ENCODE assay signal across 22 cellular contexts in the genomic region with DNA sequence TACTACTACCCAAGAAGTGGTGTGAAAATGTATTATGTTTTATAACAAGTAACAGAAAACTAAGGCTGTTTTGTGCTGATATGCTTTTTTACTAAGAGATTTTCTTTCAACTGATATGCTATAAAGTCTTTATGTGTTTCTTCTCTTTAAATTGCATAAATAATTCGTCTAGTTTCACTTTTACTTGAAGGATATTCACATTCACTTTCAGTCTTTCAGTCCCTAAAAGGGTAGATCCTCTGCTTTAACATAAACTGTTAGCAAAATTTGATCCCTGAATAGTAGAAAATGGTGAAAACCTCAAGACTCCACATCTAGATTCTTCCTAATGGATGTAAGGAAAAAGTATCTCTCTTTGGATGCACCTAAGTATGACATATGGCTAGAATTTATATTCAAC.
DNase-seq lines count a peak whose midpoint lies in the region; ATAC-seq and TF ChIP-seq lines count a peak whose summit lies in the region.
"Had no signal": no experiment of that assay in that cellular context is flagged by ENCODE, and none has a peak within 500 bp of the region (broad histone marks: within the 10 kb centered on the region; RNA-seq: fewer than 3 reads in every experiment).

No MANE protein-coding gene starts in this region.

- no peak for TF ChIP-seq CTCF in SK-N-SH (IDR thresholded peaks at IDR 0.05)
- no peak for TF ChIP-seq CTCF in CD4-positive, alpha-beta T cell (IDR thresholded peaks at IDR 0.05)

- H3K4me3 Mint-ChIP-seq in T-helper 17 cell, result no peak overlapping the region
- H3K4me3 Mint-ChIP-seq in CD4-positive, alpha-beta T cell, result no peak overlapping the region
- H3K4me3 Mint-ChIP-seq: neural crest cell had no signal

- peaks cover 0 to 5% of the 10 kb centered on the region in 2 experiments; a peak in 1 of 4 replicates for H3K4me1 ChIP-seq in SK-N-SH (ENCODE audit: control insufficient read depth in 1 of 2, insufficient read depth in 2 of 2, low read depth in 1 of 2, low read length in 1 of 2)
- H3K4me1 ChIP-seq in skeletal muscle satellite cell (ENCODE audit: control insufficient read depth, insufficient read depth, low read length), result peaks cover 19% of the 10 kb centered on the region
- H3K4me1 ChIP-seq: BLaER1 had no signal

- no peaks in the 10 kb centered on the region for H3K36me3 ChIP-seq in SK-N-SH (replicated peaks in 1 of 2; ENCODE audit: control insufficient read depth in 1 of 2, insufficient read depth in 2 of 2, low read length in 1 of 2)
- no peaks in the 10 kb centered on the region for H3K36me3 ChIP-seq in skeletal muscle satellite cell (ENCODE audit: insufficient read depth, low read length)
- H3K36me3 ChIP-seq: BLaER1, upper lobe of left lung had no signal

- H3K4me1 Mint-ChIP-seq in T-helper 17 cell, result no peaks in the 10 kb centered on the region
- H3K4me1 Mint-ChIP-seq in CD4-positive, alpha-beta T cell (ENCODE audit: low read depth), result no peaks in the 10 kb centered on the region
- H3K4me1 Mint-ChIP-seq: neural crest cell had no signal

- no peaks in the 10 kb centered on the region for H3K79me2 ChIP-seq in SK-N-SH (ENCODE audit: insufficient read depth)

- no peaks in the 10 kb centered on the region for H3K9me3 Mint-ChIP-seq in CD4-positive, alpha-beta T cell

- H3K27ac ChIP-seq in SK-N-SH (ENCODE audit: low read depth in 2 of 2, low read length in 1 of 2), result peak overlapping the region in 1 of 2 experiments; percentile 30; a peak in 1 of 4 replicates
- no peak overlapping the region for H3K27ac ChIP-seq in CD4-positive, alpha-beta T cell (ENCODE audit: low read depth, low read length)
- H3K27ac ChIP-seq: BLaER1, upper lobe of left lung had no signal

- peak overlapping the region; percentile 85; the same call in 1 of the 2 replicates for H2AFZ ChIP-seq in SK-N-SH (ENCODE audit: low read depth)

- H3K9ac ChIP-seq in SK-N-SH (no peak overlapping the region), skeletal muscle satellite cell (ENCODE audit: low read depth, low read length) (peak overlapping the region; percentile 34)
- H3K9ac ChIP-seq: BLaER1 had no signal

- H3K4me3 ChIP-seq in SK-N-SH (ENCODE audit: low read depth in 2 of 2, low read length in 1 of 2), result no peak overlapping the region
- H3K4me3 ChIP-seq in skeletal muscle satellite cell (ENCODE audit: low read length), result no peak overlapping the region
- H3K4me3 ChIP-seq: BLaER1, upper lobe of left lung had no signal

- H3K36me3 Mint-ChIP-seq in T-helper 17 cell (ENCODE audit: low read depth), result no peaks in the 10 kb centered on the region
- no peaks in the 10 kb centered on the region for H3K36me3 Mint-ChIP-seq in CD4-positive, alpha-beta T cell (ENCODE audit: low read depth)
- H3K36me3 Mint-ChIP-seq: activated naive CD4-positive, alpha-beta T cell treated with anti-CD3 and anti-CD28 coated beads, Interleukin-2, amount 50 U/mL, for 72 hours had no signal

- POLR2A ChIA-PET in SK-N-SH (lab: Yijun Ruan, JAX), result no interaction called here
- POLR2A ChIA-PET in CD4-positive, alpha-beta T cell (lab: Charles Lee), result no interaction called here

- peak overlapping the region; percentile 31 for H3K4me2 ChIP-seq in SK-N-SH
- H3K4me2 ChIP-seq in skeletal muscle satellite cell (ENCODE audit: low read length), result peak overlapping the region; percentile 21
- H3K4me2 ChIP-seq: BLaER1 had no signal

- peaks cover 9% of the 10 kb centered on the region for H3F3A ChIP-seq in SK-N-SH (replicated peaks; ENCODE audit: insufficient read depth)

- no peak for ATAC-seq in SK-N-SH treated with all-trans-retinoic acid at 6 μM for 48 hours
- ATAC-seq in GM19351 (IDR thresholded peaks at IDR 0.05; ENCODE audit: unreplicated experiment), result peak; percentile 76
- ATAC-seq in T-helper 17 cell, result no peak
- ATAC-seq in CD4-positive, alpha-beta T cell (ENCODE audit: poor library complexity), result no peak
- ATAC-seq: activated naive CD4-positive, alpha-beta T cell treated with anti-CD3 and anti-CD28 coated beads, Interleukin-2, amount 50 U/mL, for 72 hours; left lobe of liver had no signal

- no peak for TF ChIP-seq EP300 in SK-N-SH (IDR thresholded peaks at IDR 0.05; ENCODE audit: borderline replicate concordance in 1 of 2, low read depth in 1 of 2, low read length in 1 of 2)

- no peak for TF ChIP-seq RAD21 in SK-N-SH (IDR thresholded peaks at IDR 0.05; ENCODE audit: low read length)

- no peaks in the 10 kb centered on the region for H4K20me1 ChIP-seq in SK-N-SH (ENCODE audit: insufficient read depth)
- H4K20me1 ChIP-seq: BLaER1 had no signal

- H3K27me3 Mint-ChIP-seq in T-helper 17 cell, result no peaks in the 10 kb centered on the region
- H3K27me3 Mint-ChIP-seq in CD4-positive, alpha-beta T cell, result no peaks in the 10 kb centered on the region

- H3K9me2 ChIP-seq in SK-N-SH, result no peaks in the 10 kb centered on the region

- H3K27me3 ChIP-seq in SK-N-SH (ENCODE audit: insufficient read depth) (no peaks in the 10 kb centered on the region), skeletal muscle satellite cell (ENCODE audit: control insufficient read depth, insufficient read depth, low read length) (no peaks in the 10 kb centered on the region)
- H3K27me3 ChIP-seq in CD4-positive, alpha-beta T cell (ENCODE audit: control insufficient read depth, insufficient read depth, low read length), result no peaks in the 10 kb centered on the region
- H3K27me3 ChIP-seq: BLaER1, upper lobe of left lung had no signal

- peak overlapping the region; percentile 39 for H3K27ac Mint-ChIP-seq in T-helper 17 cell
- H3K27ac Mint-ChIP-seq in CD4-positive, alpha-beta T cell, result no peak overlapping the region
- H3K27ac Mint-ChIP-seq: activated naive CD4-positive, alpha-beta T cell treated with anti-CD3 and anti-CD28 coated beads, Interleukin-2, amount 50 U/mL, for 72 hours had no signal

- intact Hi-C loops in CD4-positive, alpha-beta T cell (cut with DNase I, micrococcal nuclease), result no loop called here

- H3K9me3 ChIP-seq in SK-N-SH (no peaks in the 10 kb centered on the region), T-helper 17 cell (ENCODE audit: control insufficient read depth, low read length, poor library complexity, severe bottlenecking) (no peaks in the 10 kb centered on the region), skeletal muscle satellite cell (replicated peaks; ENCODE audit: low read length) (no peaks in the 10 kb centered on the region)
- H3K9me3 ChIP-seq in CD4-positive, alpha-beta T cell (ENCODE audit: control insufficient read depth, low read length), result no peaks in the 10 kb centered on the region
- H3K9me3 ChIP-seq: BLaER1, upper lobe of left lung had no signal

- WGBS in SK-N-SH (ENCODE audit: low lambda C conversion rate), result 11% methylated on average over 1 of the region's 1 CpG

- CTCF ChIA-PET in SK-N-SH (lab: Yijun Ruan, JAX), result no interaction called here
- CTCF ChIA-PET in CD4-positive, alpha-beta T cell (lab: Charles Lee), result no interaction called here

- DNase-seq in SK-N-SH, result no peak
- DNase-seq in T-helper 17 cell, result no peak
- no peak for DNase-seq in midbrain (lab: John Stamatoyannopoulos, UW)
- DNase-seq in activated T-cell treated with anti-CD3 and anti-CD28 coated beads, Interleukin-2, amount 50 U/mL, for 48 hours, result no peak
- DNase-seq in CD4-positive, alpha-beta T cell, result no peak
- DNase-seq: 8988T; activated CD4-positive, alpha-beta T cell treated with anti-CD3 and anti-CD28 coated beads for 1 hour; activated CD8-positive, alpha-beta memory T cell treated with anti-CD3 and anti-CD28 coated beads for 24 hours; head of caudate nucleus; Karpas-422; NCI-H1048; NCI-H2029 treated with DMSO at 0.1 percent for 48 hours; NCI-H446; stimulated activated CD4-positive, alpha-beta T cell treated with anti-CD3 and anti-CD28 coated beads, Interleukin-4, amount 100 ng/mL, for 4 hours; upper lobe of left lung had no signal

TF ChIP-seq in SK-N-SH, 30 proteins besides CTCF, POLR2A, EP300 and RAD21:
- TF ChIP-seq SIN3A (IDR thresholded peaks at IDR 0.05; ENCODE audit: borderline replicate concordance, low read depth, low read length) (no peak), TAF1 (IDR thresholded peaks at IDR 0.05; ENCODE audit: borderline replicate concordance, low read depth, low read length) (no peak)

TF ChIP-seq in SK-N-SH treated with all-trans-retinoic acid at 6 μM for 48 hours, 23 proteins besides CTCF, POLR2A, EP300 and RAD21:
- TF ChIP-seq ZFP30 (CRISPR knock-in tag; IDR thresholded peaks at IDR 0.05), result no peak
- TF ChIP-seq SNAI2 (CRISPR knock-in tag; IDR thresholded peaks at IDR 0.05), result no peak
- TF ChIP-seq CSDC2 (CRISPR knock-in tag; IDR thresholded peaks at IDR 0.05), result no peak
- TF ChIP-seq ZFP3 (CRISPR knock-in tag; IDR thresholded peaks at IDR 0.05), result no peak
- TF ChIP-seq, protein P1, sequence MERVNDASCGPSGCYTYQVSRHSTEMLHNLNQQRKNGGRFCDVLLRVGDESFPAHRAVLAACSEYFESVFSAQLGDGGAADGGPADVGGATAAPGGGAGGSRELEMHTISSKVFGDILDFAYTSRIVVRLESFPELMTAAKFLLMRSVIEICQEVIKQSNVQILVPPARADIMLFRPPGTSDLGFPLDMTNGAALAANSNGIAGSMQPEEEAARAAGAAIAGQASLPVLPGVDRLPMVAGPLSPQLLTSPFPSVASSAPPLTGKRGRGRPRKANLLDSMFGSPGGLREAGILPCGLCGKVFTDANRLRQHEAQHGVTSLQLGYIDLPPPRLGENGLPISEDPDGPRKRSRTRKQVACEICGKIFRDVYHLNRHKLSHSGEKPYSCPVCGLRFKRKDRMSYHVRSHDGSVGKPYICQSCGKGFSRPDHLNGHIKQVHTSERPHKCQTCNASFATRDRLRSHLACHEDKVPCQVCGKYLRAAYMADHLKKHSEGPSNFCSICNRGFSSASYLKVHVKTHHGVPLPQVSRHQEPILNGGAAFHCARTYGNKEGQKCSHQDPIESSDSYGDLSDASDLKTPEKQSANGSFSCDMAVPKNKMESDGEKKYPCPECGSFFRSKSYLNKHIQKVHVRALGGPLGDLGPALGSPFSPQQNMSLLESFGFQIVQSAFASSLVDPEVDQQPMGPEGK (CRISPR knock-in tag; IDR thresholded peaks at IDR 0.05; ENCODE audit: borderline replicate concordance), result no peak
- no peak for TF ChIP-seq ESRRG (CRISPR knock-in tag; IDR thresholded peaks at IDR 0.05)
- no peak for TF ChIP-seq ISL1 (CRISPR knock-in tag; IDR thresholded peaks at IDR 0.05)
